In genomic region chr12:103957865-103958388, GRCh38 we compare ENCODE assay signal across 8 cellular contexts. TPM values are rescaled to one million over a fixed set of nuclear protein-coding genes. Genes with fewer than 3 reads are reported as not detected.
DNase-seq lines count a peak whose midpoint lies in the region; TF ChIP-seq lines count a peak whose summit lies in the region.

No MANE protein-coding gene starts in this region.

- H3K18ac ChIP-seq in neuronal stem cell (ENCODE audit: low read length) = no peak overlapping the region

- no CpG with 5 or more reads among the region's 7 CpGs for WGBS in neuronal stem cell (ENCODE audit: extremely low coverage in 2 of 2, insufficient read length in 2 of 2, insufficient replicate concordance in 1 of 2), 2 donors

- no peak overlapping the region for H3K4ac ChIP-seq in neuronal stem cell (ENCODE audit: low read length)

- H2BK5ac ChIP-seq in neuronal stem cell (ENCODE audit: low read length) = no peak overlapping the region

- H2BK15ac ChIP-seq in neuronal stem cell (ENCODE audit: low read length) = no peak overlapping the region

- no peak overlapping the region for H2AK5ac ChIP-seq in neuronal stem cell (ENCODE audit: low read depth, low read length)

- intact Hi-C loops in colonic mucosa (cut with DNase I) = no loop called here

- H4K20me1 ChIP-seq in BLaER1 treated with 17β-estradiol and CSF1 and Interleukin-3, amounts not matched to agents 10 nM and 100 nM = peaks cover 4 to 16% (median 10%) of the 10 kb centered on the region in 11 experiments; a peak in 16 of 22 replicates

- no peak overlapping the region for H4K8ac ChIP-seq in neuronal stem cell (ENCODE audit: low read depth, low read length)

- peak overlapping the region; percentile 85 to 94 (median 91) for H3K9ac ChIP-seq in BLaER1 treated with 17β-estradiol and CSF1 and Interleukin-3, amounts not matched to agents 10 nM and 100 nM
- H3K9ac ChIP-seq in colonic mucosa (ENCODE audit: low read depth in 2 of 2, low read length in 2 of 2) (no peak overlapping the region), neuronal stem cell (ENCODE audit: low read depth, low read length, poor library complexity) (no peak overlapping the region)

- H3K14ac ChIP-seq in neuronal stem cell (ENCODE audit: low read length) = no peak overlapping the region

- no peak for TF ChIP-seq CTCF in colonic mucosa (IDR thresholded peaks at IDR 0.05)

- H3K27ac ChIP-seq in BLaER1 treated with 17β-estradiol and CSF1 and Interleukin-3, amounts not matched to agents 10 nM and 100 nM = peak overlapping the region; percentile 84 to 93 (median 90); a peak in 21 of 22 replicates
- peak overlapping the region; percentile 91 for H3K27ac ChIP-seq in colonic mucosa
- H3K27ac ChIP-seq in neuronal stem cell (replicated peaks; ENCODE audit: low read length) = peak overlapping the region; percentile 98

- H3K27me3 ChIP-seq in BLaER1 treated with 17β-estradiol and CSF1 and Interleukin-3, amounts not matched to agents 10 nM and 100 nM = no peaks in the 10 kb centered on the region
- H3K27me3 ChIP-seq in MG63 = no peaks in the 10 kb centered on the region
- no peaks in the 10 kb centered on the region for H3K27me3 ChIP-seq in colonic mucosa
- no peaks in the 10 kb centered on the region for H3K27me3 ChIP-seq in neuronal stem cell (ENCODE audit: control insufficient read depth in 3 of 3, insufficient read depth in 3 of 3, low read depth in 1 of 3, low read length in 3 of 3)

- no peak overlapping the region for H3K23ac ChIP-seq in neuronal stem cell (ENCODE audit: low read depth, low read length, poor library complexity)

- H2AFZ ChIP-seq in neuronal stem cell (ENCODE audit: low read length) = no peak overlapping the region

- H3K79me1 ChIP-seq in neuronal stem cell (ENCODE audit: low read depth, low read length) = no peaks in the 10 kb centered on the region

- peak overlapping the region; percentile 75 to 94 (median 85) for H3K4me3 ChIP-seq in BLaER1 treated with 17β-estradiol and CSF1 and Interleukin-3, amounts not matched to agents 10 nM and 100 nM
- H3K4me3 ChIP-seq in MG63 = peak overlapping the region; percentile 79
- peak overlapping the region; percentile 96 for H3K4me3 ChIP-seq in colonic mucosa
- H3K4me3 ChIP-seq in neuronal stem cell (ENCODE audit: low read length in 2 of 2) = peak overlapping the region in 1 of 2 donors; percentile 91

- no peaks in the 10 kb centered on the region for H3K9me3 ChIP-seq in BLaER1 treated with 17β-estradiol and CSF1 and Interleukin-3, amounts not matched to agents 10 nM and 100 nM (replicated peaks in 1 of 11)
- H3K9me3 ChIP-seq in MG63 = no peaks in the 10 kb centered on the region
- H3K9me3 ChIP-seq in colonic mucosa = no peaks in the 10 kb centered on the region
- H3K9me3 ChIP-seq in neuronal stem cell (replicated peaks in 1 of 2; ENCODE audit: control insufficient read depth in 2 of 2, insufficient read depth in 1 of 2, low read depth in 1 of 2, low read length in 2 of 2) = no peaks in the 10 kb centered on the region

- H3K36me3 ChIP-seq in BLaER1 treated with 17β-estradiol and CSF1 and Interleukin-3, amounts not matched to agents 10 nM and 100 nM = peaks cover 17 to 28% (median 23%) of the 10 kb centered on the region in 11 experiments
- H3K36me3 ChIP-seq in MG63 = peaks cover 23% of the 10 kb centered on the region
- no peaks in the 10 kb centered on the region for H3K36me3 ChIP-seq in colonic mucosa
- H3K36me3 ChIP-seq in neuronal stem cell (replicated peaks in 1 of 2; ENCODE audit: control insufficient read depth in 2 of 2, insufficient read depth in 2 of 2, low read length in 2 of 2) = peaks cover 8 to 24% of the 10 kb centered on the region in 2 donors

- H4K91ac ChIP-seq in neuronal stem cell (ENCODE audit: low read depth, low read length, poor library complexity) = no peak overlapping the region

- no peak overlapping the region for H2BK12ac ChIP-seq in neuronal stem cell (ENCODE audit: low read length)

- no peak overlapping the region for H2BK120ac ChIP-seq in neuronal stem cell (ENCODE audit: low read depth, low read length)

- DNase-seq in MG63 = no peak
- no peak for DNase-seq in colonic mucosa
- DNase-seq in neuronal stem cell (ENCODE audit: low spot score) = no peak
- no peak for DNase-seq in NCI-H1930 (lab: John Stamatoyannopoulos, UW)
- no peak for DNase-seq in NCI-H2107 treated with DMSO at 0.1 percent for 48 hours (lab: John Stamatoyannopoulos, UW; ENCODE audit: unreplicated experiment)
- DNase-seq in NCI-H187 treated with DMSO at 0.1 percent for 48 hours (lab: John Stamatoyannopoulos, UW) = no peak
- no peak for DNase-seq in SW 1271 (lab: John Stamatoyannopoulos, UW)

- H3K4me1 ChIP-seq in BLaER1 treated with 17β-estradiol and CSF1 and Interleukin-3, amounts not matched to agents 10 nM and 100 nM = peaks cover 23 to 55% (median 33%) of the 10 kb centered on the region in 10 experiments
- peaks cover 4% of the 10 kb centered on the region for H3K4me1 ChIP-seq in colonic mucosa
- peaks cover 0 to 5% of the 10 kb centered on the region in 2 donors for H3K4me1 ChIP-seq in neuronal stem cell (ENCODE audit: control insufficient read depth in 2 of 2, insufficient read depth in 1 of 2, low read depth in 1 of 2, low read length in 2 of 2)

- peak overlapping the region; percentile 82 to 94 (median 90) for H3K4me2 ChIP-seq in BLaER1 treated with 17β-estradiol and CSF1 and Interleukin-3, amounts not matched to agents 10 nM and 100 nM
- no peak overlapping the region for H3K4me2 ChIP-seq in neuronal stem cell (ENCODE audit: insufficient read depth, low read length, poor library complexity, severe bottlenecking)

RNA-seq across cellular contexts. Expression of gene TDG, which starts 7.7 kb away (rescaled TPM):
- 24.6 and 42.0 TPM in 2 replicates for total RNA-seq in MG63 (2014; rRNA removed; shearing (Covaris generic); ENCODE audit: low replicate concordance)
- 10 to 100 TPM; 24.0 to 29.9 TPM for total RNA-seq in colonic mucosa
- 54.1 TPM for polyA plus RNA-seq in neuronal stem cell (2013, experiment 1 of 2)
- 57.1 TPM for polyA plus RNA-seq in neuronal stem cell (2013, experiment 2 of 2)

RNA-seq across cellular contexts. Expression of gene HSP90B1, which starts 27.7 kb away (rescaled TPM):
- total RNA-seq in MG63 (2014; rRNA removed; shearing (Covaris generic); ENCODE audit: low replicate concordance) = 364 and 534 TPM in 2 replicates
- 1,000 to 10,000 TPM in 1 of 2 donors, 100 to 1,000 TPM in 1; 662 to 1,207 TPM for total RNA-seq in colonic mucosa
- polyA plus RNA-seq in neuronal stem cell (2013, experiment 1 of 2) = 312 TPM
- 308 TPM for polyA plus RNA-seq in neuronal stem cell (2013, experiment 2 of 2)

Comparison
In these comparisons a context has a peak if more than half of its experiments do, and no peak if none do; other contexts are left out.
1. H3K9ac ChIP-seq: peak in BLaER1 treated with 17β-estradiol and CSF1 and Interleukin-3, amounts not matched to agents 10 nM and 100 nM (11 of 11); none in colonic mucosa (0 of 2) and neuronal stem cell (single experiment).
2. Peak in every context shown above with its lines, with median percentiles within 50 percentile points of each other: H3K27ac ChIP-seq.